1 cellular context compared by ENCODE assay signal in the genomic region with DNA sequence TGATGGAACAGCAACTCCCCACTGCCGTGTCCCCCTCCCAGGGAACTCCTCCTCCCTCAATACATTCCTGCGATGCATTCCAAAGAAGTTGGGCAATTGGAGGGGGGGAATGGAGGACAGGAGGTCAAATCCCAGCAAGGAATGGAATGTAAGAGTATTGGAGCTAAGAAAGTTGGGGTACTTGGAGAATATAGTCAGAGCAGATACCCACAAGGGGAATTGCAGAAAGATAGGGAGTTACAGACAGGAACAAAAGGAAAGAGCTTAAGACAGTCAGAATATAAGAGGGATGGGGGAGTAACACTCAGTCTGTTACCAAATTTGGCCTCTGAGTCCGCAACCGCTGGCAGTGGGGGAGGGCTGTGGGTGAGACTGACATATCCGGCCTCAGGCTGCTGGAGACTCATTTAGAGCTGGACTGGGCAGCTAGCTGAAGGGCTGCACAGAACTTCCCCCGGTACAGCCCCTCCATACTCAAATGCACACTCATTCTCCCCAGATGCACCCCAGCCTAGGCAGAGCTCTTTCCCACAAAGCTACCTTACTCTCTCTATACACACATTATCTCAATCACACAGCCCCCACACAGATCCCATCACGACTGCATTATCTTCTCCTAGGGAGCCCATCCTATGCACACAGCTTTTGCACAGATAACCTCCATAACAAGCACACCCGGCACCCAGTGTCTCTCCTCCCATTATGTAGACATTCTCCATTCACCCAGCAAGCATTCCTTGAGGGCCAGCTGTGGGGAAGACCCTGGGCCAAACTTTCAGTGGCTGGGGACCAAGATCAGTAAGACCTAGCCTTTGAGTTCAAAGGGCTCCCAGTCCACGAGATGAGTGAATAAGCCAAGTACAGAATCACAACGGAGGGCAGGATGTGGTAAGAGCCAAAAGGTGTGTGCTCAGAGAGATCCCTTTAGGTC.
TF ChIP-seq lines count a peak whose summit lies in the region.

No MANE protein-coding gene starts in this region.

TF ChIP-seq in K562, 482 proteins besides CTCF, POLR2A, EP300 and RAD21 (continued from another document and continues in another):
- TF ChIP-seq ATF7 (IDR thresholded peaks at IDR 0.05) (peak; percentile 41; the same call in 1 of the 2 replicates), ZNF274 (IDR thresholded peaks at IDR 0.05; ENCODE audit: borderline replicate concordance, low read depth, low read length) (no peak), ZNF224 (CRISPR knock-in tag; IDR thresholded peaks at IDR 0.05) (no peak), MTA2 (IDR thresholded peaks at IDR 0.05; ENCODE audit: low read depth) (peak; percentile 90), ZNF316 (IDR thresholded peaks at IDR 0.05) (peak; percentile 78), CEBPB (tag; IDR thresholded peaks at IDR 0.05) (peak; percentile 78), PHF8 (IDR thresholded peaks at IDR 0.05; ENCODE audit: borderline replicate concordance, low read length) (no peak), NCOA4 (IDR thresholded peaks at IDR 0.05; ENCODE audit: partially characterized antibody) (peak; percentile 59), ZNF551 (CRISPR knock-in tag; IDR thresholded peaks at IDR 0.05) (no peak), FOXM1 (IDR thresholded peaks at IDR 0.05; ENCODE audit: low read depth) (peak; percentile 78), FOXM1 (CRISPR knock-in tag; IDR thresholded peaks at IDR 0.05; ENCODE audit: low read depth) (no peak), RHOXF2B (CRISPR knock-in tag; conservative IDR thresholded peaks at IDR 0.05) (no peak), CEBPG (CRISPR knock-in tag; IDR thresholded peaks at IDR 0.05) (0 out of 2 replicates have a peak, but pooled peaks have one; percentile 17), CEBPG (tag; conservative IDR thresholded peaks at IDR 0.05 in 1 of 2, IDR thresholded peaks at IDR 0.05 in 1 of 2) (peak; percentile 39; a peak in 2 of 4 replicates), NFE2 (IDR thresholded peaks at IDR 0.05; ENCODE audit: low read depth) (peak; percentile 83), SRSF3 (IDR thresholded peaks at IDR 0.05; ENCODE audit: insufficient read depth, low read length) (no peak), POLR2G (IDR thresholded peaks at IDR 0.05; ENCODE audit: low read depth, low read length) (peak; percentile 47), MYNN (IDR thresholded peaks at IDR 0.05) (peak; percentile 78), MYNN (CRISPR knock-in tag; IDR thresholded peaks at IDR 0.05) (no peak), NR3C1 (CRISPR knock-in tag; IDR thresholded peaks at IDR 0.05) (no peak), STAT5A (IDR thresholded peaks at IDR 0.05; ENCODE audit: borderline replicate concordance, low read length) (peak; percentile 73; the same call in 1 of the 2 replicates), ZNF124 (CRISPR knock-in tag; IDR thresholded peaks at IDR 0.05) (no peak), EP400 (IDR thresholded peaks at IDR 0.05) (peak; percentile 62; the same call in 1 of the 2 replicates), KDM4B (IDR thresholded peaks at IDR 0.05; ENCODE audit: borderline replicate concordance in 2 of 2, low read depth in 1 of 2) (0 out of 4 replicates have a peak, but pooled peaks of 1 of the 2 experiments have one; percentile 52), TEAD2 (tag; IDR thresholded peaks at IDR 0.05) (peak; percentile 52; the same call in 1 of the 2 replicates), HDAC1 (IDR thresholded peaks at IDR 0.05) (peak; percentile 40 to 91; a peak in 2 of 4 replicates), CREM (IDR thresholded peaks at IDR 0.05; ENCODE audit: low read depth) (peak; percentile 70; the same call in 1 of the 2 replicates), SIN3A (IDR thresholded peaks at IDR 0.05; ENCODE audit: borderline replicate concordance in 2 of 2, control insufficient read depth in 1 of 2, low read depth in 2 of 2, low read length in 2 of 2) (no peak), CBX5 (IDR thresholded peaks at IDR 0.05; ENCODE audit: borderline replicate concordance, low read depth) (no peak), SMARCC2 (IDR thresholded peaks at IDR 0.05; ENCODE audit: low read depth) (peak; percentile 53; the same call in 1 of the 2 replicates), ELF1 (tag; IDR thresholded peaks at IDR 0.05) (peak; percentile 12; the same call in 1 of the 2 replicates), NCOA6 (IDR thresholded peaks at IDR 0.05) (no peak), ZSCAN32 (CRISPR knock-in tag; IDR thresholded peaks at IDR 0.05) (no peak), TRIM28 (IDR thresholded peaks at IDR 0.05) (peak; percentile 36; the same call in 1 of the 2 replicates), ZBTB7A (IDR thresholded peaks at IDR 0.05; ENCODE audit: borderline replicate concordance, control insufficient read depth, low read depth, low read length) (peak; percentile 28; the same call in 1 of the 2 replicates), SMARCA5 (IDR thresholded peaks at IDR 0.05) (no peak), HNRNPH1 (optimal IDR thresholded peaks at IDR 0.05; ENCODE audit: low read depth, low read length) (no peak), ZC3H4 (CRISPR knock-in tag; IDR thresholded peaks at IDR 0.05; ENCODE audit: borderline replicate concordance) (no peak), MAZ (CRISPR knock-in tag; conservative IDR thresholded peaks at IDR 0.05 in 1 of 2, IDR thresholded peaks at IDR 0.05 in 1 of 2) (peak in 1 of 2 experiments; percentile 64; a peak in 1 of 4 replicates), CC2D1A (IDR thresholded peaks at IDR 0.05) (peak; percentile 88; the same call in 1 of the 2 replicates), OTX1 (CRISPR knock-in tag; IDR thresholded peaks at IDR 0.05) (no peak), L3MBTL2 (IDR thresholded peaks at IDR 0.05) (no peak), NR2C2 (CRISPR knock-in tag; IDR thresholded peaks at IDR 0.05) (no peak), NR2C2 (tag; IDR thresholded peaks at IDR 0.05) (peak; percentile 76), RFX7 (CRISPR knock-in tag; IDR thresholded peaks at IDR 0.05) (no peak), HDAC3 (IDR thresholded peaks at IDR 0.05; ENCODE audit: borderline replicate concordance, partially characterized antibody) (peak; percentile 71), ZNF41 (CRISPR knock-in tag; conservative IDR thresholded peaks at IDR 0.05) (no peak), ELF4 (CRISPR knock-in tag; IDR thresholded peaks at IDR 0.05) (0 out of 2 replicates have a peak, but pooled peaks have one; percentile 20), RFX1 (IDR thresholded peaks at IDR 0.05) (no peak), CBFA2T2 (conservative IDR thresholded peaks at IDR 0.05) (peak; percentile 95), SOX6 (IDR thresholded peaks at IDR 0.05) (peak; percentile 88), SMARCA4 (IDR thresholded peaks at IDR 0.05) (peak; percentile 95)
- TF ChIP-seq, protein P1, sequence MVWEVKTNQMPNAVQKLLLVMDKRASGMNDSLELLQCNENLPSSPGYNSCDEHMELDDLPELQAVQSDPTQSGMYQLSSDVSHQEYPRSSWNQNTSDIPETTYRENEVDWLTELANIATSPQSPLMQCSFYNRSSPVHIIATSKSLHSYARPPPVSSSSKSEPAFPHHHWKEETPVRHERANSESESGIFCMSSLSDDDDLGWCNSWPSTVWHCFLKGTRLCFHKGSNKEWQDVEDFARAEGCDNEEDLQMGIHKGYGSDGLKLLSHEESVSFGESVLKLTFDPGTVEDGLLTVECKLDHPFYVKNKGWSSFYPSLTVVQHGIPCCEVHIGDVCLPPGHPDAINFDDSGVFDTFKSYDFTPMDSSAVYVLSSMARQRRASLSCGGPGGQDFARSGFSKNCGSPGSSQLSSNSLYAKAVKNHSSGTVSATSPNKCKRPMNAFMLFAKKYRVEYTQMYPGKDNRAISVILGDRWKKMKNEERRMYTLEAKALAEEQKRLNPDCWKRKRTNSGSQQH (CRISPR knock-in tag; IDR thresholded peaks at IDR 0.05): 0 out of 2 replicates have a peak, but pooled peaks have one; percentile 38
- TF ChIP-seq, protein P2, sequence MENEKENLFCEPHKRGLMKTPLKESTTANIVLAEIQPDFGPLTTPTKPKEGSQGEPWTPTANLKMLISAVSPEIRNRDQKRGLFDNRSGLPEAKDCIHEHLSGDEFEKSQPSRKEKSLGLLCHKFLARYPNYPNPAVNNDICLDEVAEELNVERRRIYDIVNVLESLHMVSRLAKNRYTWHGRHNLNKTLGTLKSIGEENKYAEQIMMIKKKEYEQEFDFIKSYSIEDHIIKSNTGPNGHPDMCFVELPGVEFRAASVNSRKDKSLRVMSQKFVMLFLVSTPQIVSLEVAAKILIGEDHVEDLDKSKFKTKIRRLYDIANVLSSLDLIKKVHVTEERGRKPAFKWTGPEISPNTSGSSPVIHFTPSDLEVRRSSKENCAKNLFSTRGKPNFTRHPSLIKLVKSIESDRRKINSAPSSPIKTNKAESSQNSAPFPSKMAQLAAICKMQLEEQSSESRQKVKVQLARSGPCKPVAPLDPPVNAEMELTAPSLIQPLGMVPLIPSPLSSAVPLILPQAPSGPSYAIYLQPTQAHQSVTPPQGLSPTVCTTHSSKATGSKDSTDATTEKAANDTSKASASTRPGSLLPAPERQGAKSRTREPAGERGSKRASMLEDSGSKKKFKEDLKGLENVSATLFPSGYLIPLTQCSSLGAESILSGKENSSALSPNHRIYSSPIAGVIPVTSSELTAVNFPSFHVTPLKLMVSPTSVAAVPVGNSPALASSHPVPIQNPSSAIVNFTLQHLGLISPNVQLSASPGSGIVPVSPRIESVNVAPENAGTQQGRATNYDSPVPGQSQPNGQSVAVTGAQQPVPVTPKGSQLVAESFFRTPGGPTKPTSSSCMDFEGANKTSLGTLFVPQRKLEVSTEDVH (IDR thresholded peaks at IDR 0.05; ENCODE audit: low read depth, partially characterized antibody): peak; percentile 30
- TF ChIP-seq, protein P3, sequence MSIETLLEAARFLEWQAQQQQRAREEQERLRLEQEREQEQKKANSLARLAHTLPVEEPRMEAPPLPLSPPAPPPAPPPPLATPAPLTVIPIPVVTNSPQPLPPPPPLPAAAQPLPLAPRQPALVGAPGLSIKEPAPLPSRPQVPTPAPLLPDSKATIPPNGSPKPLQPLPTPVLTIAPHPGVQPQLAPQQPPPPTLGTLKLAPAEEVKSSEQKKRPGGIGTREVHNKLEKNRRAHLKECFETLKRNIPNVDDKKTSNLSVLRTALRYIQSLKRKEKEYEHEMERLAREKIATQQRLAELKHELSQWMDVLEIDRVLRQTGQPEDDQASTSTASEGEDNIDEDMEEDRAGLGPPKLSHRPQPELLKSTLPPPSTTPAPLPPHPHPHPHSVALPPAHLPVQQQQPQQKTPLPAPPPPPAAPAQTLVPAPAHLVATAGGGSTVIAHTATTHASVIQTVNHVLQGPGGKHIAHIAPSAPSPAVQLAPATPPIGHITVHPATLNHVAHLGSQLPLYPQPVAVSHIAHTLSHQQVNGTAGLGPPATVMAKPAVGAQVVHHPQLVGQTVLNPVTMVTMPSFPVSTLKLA (conservative IDR thresholded peaks at IDR 0.05): peak in 1 of 2 experiments; percentile 67; a peak in 1 of 4 replicates
- TF ChIP-seq, protein P4, sequence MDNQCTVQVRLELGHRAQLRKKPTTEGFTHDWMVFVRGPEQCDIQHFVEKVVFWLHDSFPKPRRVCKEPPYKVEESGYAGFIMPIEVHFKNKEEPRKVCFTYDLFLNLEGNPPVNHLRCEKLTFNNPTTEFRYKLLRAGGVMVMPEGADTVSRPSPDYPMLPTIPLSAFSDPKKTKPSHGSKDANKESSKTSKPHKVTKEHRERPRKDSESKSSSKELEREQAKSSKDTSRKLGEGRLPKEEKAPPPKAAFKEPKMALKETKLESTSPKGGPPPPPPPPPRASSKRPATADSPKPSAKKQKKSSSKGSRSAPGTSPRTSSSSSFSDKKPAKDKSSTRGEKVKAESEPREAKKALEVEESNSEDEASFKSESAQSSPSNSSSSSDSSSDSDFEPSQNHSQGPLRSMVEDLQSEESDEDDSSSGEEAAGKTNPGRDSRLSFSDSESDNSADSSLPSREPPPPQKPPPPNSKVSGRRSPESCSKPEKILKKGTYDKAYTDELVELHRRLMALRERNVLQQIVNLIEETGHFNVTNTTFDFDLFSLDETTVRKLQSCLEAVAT (IDR thresholded peaks at IDR 0.05): peak; percentile 66 to 86; a peak in 3 of 4 replicates
- TF ChIP-seq, protein P5, sequence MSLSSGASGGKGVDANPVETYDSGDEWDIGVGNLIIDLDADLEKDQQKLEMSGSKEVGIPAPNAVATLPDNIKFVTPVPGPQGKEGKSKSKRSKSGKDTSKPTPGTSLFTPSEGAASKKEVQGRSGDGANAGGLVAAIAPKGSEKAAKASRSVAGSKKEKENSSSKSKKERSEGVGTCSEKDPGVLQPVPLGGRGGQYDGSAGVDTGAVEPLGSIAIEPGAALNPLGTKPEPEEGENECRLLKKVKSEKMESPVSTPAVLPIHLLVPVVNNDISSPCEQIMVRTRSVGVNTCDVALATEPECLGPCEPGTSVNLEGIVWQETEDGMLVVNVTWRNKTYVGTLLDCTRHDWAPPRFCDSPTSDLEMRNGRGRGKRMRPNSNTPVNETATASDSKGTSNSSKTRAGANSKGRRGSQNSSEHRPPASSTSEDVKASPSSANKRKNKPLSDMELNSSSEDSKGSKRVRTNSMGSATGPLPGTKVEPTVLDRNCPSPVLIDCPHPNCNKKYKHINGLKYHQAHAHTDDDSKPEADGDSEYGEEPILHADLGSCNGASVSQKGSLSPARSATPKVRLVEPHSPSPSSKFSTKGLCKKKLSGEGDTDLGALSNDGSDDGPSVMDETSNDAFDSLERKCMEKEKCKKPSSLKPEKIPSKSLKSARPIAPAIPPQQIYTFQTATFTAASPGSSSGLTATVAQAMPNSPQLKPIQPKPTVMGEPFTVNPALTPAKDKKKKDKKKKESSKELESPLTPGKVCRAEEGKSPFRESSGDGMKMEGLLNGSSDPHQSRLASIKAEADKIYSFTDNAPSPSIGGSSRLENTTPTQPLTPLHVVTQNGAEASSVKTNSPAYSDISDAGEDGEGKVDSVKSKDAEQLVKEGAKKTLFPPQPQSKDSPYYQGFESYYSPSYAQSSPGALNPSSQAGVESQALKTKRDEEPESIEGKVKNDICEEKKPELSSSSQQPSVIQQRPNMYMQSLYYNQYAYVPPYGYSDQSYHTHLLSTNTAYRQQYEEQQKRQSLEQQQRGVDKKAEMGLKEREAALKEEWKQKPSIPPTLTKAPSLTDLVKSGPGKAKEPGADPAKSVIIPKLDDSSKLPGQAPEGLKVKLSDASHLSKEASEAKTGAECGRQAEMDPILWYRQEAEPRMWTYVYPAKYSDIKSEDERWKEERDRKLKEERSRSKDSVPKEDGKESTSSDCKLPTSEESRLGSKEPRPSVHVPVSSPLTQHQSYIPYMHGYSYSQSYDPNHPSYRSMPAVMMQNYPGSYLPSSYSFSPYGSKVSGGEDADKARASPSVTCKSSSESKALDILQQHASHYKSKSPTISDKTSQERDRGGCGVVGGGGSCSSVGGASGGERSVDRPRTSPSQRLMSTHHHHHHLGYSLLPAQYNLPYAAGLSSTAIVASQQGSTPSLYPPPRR (CRISPR knock-in tag; IDR thresholded peaks at IDR 0.05; ENCODE audit: borderline replicate concordance): no peak
- TF ChIP-seq, protein P6, sequence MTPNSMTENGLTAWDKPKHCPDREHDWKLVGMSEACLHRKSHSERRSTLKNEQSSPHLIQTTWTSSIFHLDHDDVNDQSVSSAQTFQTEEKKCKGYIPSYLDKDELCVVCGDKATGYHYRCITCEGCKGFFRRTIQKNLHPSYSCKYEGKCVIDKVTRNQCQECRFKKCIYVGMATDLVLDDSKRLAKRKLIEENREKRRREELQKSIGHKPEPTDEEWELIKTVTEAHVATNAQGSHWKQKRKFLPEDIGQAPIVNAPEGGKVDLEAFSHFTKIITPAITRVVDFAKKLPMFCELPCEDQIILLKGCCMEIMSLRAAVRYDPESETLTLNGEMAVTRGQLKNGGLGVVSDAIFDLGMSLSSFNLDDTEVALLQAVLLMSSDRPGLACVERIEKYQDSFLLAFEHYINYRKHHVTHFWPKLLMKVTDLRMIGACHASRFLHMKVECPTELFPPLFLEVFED (CRISPR knock-in tag; conservative IDR thresholded peaks at IDR 0.05): peak; percentile 91
